In the genomic region with DNA sequence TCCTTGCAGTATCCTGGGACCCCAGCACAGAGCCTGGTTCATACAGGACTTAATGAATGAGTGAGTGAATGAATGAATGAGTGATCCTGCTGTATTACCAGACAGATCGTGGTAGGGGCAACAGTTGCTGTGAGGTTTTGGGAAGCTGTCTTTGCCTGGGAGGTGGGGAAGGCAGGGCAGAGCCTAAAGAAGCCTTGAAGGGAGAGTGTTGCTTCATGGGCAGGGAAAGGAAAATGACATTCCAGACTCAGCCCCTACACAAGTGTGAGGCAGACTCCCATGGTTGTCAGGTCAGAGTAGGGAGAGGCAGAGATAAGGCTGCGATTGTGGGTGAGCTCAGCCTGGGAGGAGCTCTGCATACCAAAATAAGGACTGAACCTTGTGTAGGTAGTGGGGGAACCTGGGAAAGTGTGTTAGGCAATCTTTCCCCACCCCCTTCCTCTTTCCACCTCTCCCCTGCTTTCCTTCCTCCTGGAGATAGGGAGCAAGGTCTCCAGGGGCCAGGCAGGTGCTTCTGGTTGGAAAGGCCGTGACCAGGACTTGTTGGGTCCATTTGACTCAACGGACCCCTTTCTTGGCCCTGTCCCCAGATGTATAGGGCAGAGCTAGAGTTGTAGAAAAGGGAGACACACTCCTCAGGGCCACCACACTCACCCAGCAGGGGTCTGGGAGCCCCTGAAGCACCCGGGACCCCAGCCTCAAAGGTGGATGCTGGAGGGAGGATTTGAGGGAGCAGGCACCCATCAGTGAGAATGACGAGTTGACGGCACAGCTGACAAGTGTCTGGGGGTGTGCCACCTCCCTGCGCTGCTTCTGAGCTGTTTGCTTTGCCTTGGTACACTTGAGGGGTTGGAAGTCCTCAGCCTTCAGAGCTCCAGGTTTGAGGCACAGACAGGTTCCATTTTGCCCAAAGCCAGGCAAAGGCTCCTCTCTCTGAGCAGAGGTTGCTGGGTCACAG, we compare ENCODE assay signal across 11 cellular contexts. TPM values are rescaled to one million over a fixed set of nuclear protein-coding genes. Genes with fewer than 3 reads are reported as not detected.
DNase-seq lines count a peak whose midpoint lies in the region; ATAC-seq, FAIRE-seq and TF ChIP-seq lines count a peak whose summit lies in the region.
"Had no signal": no experiment of that assay in that cellular context is flagged by ENCODE, and none has a peak within 500 bp of the region (broad histone marks: within the 10 kb centered on the region; RNA-seq: fewer than 3 reads in every experiment).

No MANE protein-coding gene starts in this region.

- peaks cover 10 to 15% of the 10 kb centered on the region in 2 donors for H3K4me1 Mint-ChIP-seq in immature natural killer cell

- peak overlapping the region; percentile 77 for H2AFZ ChIP-seq in K562 (ENCODE audit: low read depth, low read length)

- H3K9me3 ChIP-seq in K562 (replicated peaks; ENCODE audit: control insufficient read depth, insufficient read depth, low read depth, low read length) (peaks cover 3% of the 10 kb centered on the region), small intestine (ENCODE audit: control insufficient read depth, low read depth) (no peaks in the 10 kb centered on the region)

- H3K27me3 Mint-ChIP-seq in immature natural killer cell (ENCODE audit: low read depth in 3 of 3): peaks cover 3 to 7% (median 5%) of the 10 kb centered on the region in 3 donors
- H3K27me3 Mint-ChIP-seq: naive B cell had no signal

- no peaks in the 10 kb centered on the region for H3K79me2 ChIP-seq in K562 (ENCODE audit: control insufficient read depth, insufficient read depth, low read length)

- H3K9me3 Mint-ChIP-seq in immature natural killer cell: no peaks in the 10 kb centered on the region

- intact Hi-C loops in K562 (cut with micrococcal nuclease): no loop called here

- H3K27ac ChIP-seq in K562 (ENCODE audit: extremely low read depth, low read depth, low read length): peak overlapping the region; percentile 44
- H3K27ac ChIP-seq in small intestine (ENCODE audit: low read depth in 1 of 2, low read length in 1 of 2): peak overlapping the region; percentile 83 to 91

- no peak overlapping the region for H3K4me3 Mint-ChIP-seq in immature natural killer cell

- DNase-seq in HuH-7.5 (ENCODE audit: low spot score): peak; percentile 18
- peak; percentile 23 to 69 (median 45) for DNase-seq in K562 (ENCODE audit: extremely low read depth in 1 of 4, low spot score in 3 of 4)
- DNase-seq in left lobe of liver (ENCODE audit: low spot score): peak; percentile 43
- DNase-seq in small intestine: peak; percentile 96
- no peak for DNase-seq in immature natural killer cell
- no peak for DNase-seq in retina
- no peak for DNase-seq in DMS79 treated with DMSO at 0.1 percent for 48 hours (lab: John Stamatoyannopoulos, UW)
- DNase-seq: NCI-H187 treated with DMSO at 0.1 percent for 48 hours, SHP77 treated with DMSO at 0.1 percent for 48 hours had no signal

- peak overlapping the region in 3 of 6 donors; percentile 6 to 17 (median 11) for H3K27ac Mint-ChIP-seq in immature natural killer cell

- H3K4me3 ChIP-seq in K562 (no peak overlapping the region), small intestine (ENCODE audit: low read depth in 1 of 2, low read length in 2 of 2) (no peak overlapping the region)

- H4K20me1 ChIP-seq in K562 (replicated peaks; ENCODE audit: control insufficient read depth, insufficient read depth, low read length): no peaks in the 10 kb centered on the region

- BruUV-seq in K562 (replicated peaks; lab: Mats Ljungman, UMichigan): no TSS peak

- FAIRE-seq in K562 (lab: Jason Lieb, UNC) (peak; percentile 97), small intestine (lab: Jason Lieb, UNC) (no peak)

- H3K36me3 ChIP-seq in K562 (ENCODE audit: control insufficient read depth, insufficient read depth, low read length) (no peaks in the 10 kb centered on the region), small intestine (ENCODE audit: control insufficient read depth in 2 of 2, insufficient read depth in 2 of 2, low read length in 2 of 2) (no peaks in the 10 kb centered on the region)

- POLR2A ChIA-PET in K562 (lab: Yijun Ruan, JAX): interaction anchor here (0.6 to 3.1 kb wide), 9 partner anchors 11 to 281 kb away, joined by 3 to 48 read pairs (median 4); a partner anchor contains a TSS

- peaks cover 19 to 23% of the 10 kb centered on the region in 2 experiments; a peak in 4 of 5 replicates for H3K4me1 ChIP-seq in K562 (replicated peaks in 1 of 2; ENCODE audit: control insufficient read depth in 2 of 2, insufficient read depth in 2 of 2, low read length in 2 of 2)
- peaks cover 2 to 10% of the 10 kb centered on the region in 2 donors for H3K4me1 ChIP-seq in small intestine (ENCODE audit: control insufficient read depth in 2 of 2, insufficient read depth in 1 of 2, low read depth in 1 of 2, low read length in 1 of 2)

- peak overlapping the region; percentile 68 for H3K4me2 ChIP-seq in K562 (ENCODE audit: insufficient read depth, low read length)

- H3K9me1 ChIP-seq in K562 (ENCODE audit: control insufficient read depth, insufficient read depth, low read length): no peaks in the 10 kb centered on the region

- no peak for TF ChIP-seq EP300 in K562 (IDR thresholded peaks at IDR 0.05; ENCODE audit: low read length)

- ATAC-seq in K562 (peak; percentile 95), left lobe of liver (peak; percentile 61), HG02870 (IDR thresholded peaks at IDR 0.05; ENCODE audit: unreplicated experiment) (no peak)

- H3K9ac ChIP-seq in K562 (ENCODE audit: insufficient read depth in 1 of 2, low read depth in 2 of 2, low read length in 2 of 2): peak overlapping the region; percentile 17 to 41; a peak in 2 of 4 replicates

- CTCF ChIA-PET in K562 (lab: Yijun Ruan, JAX; ENCODE audit: low intra/inter-chr PET ratio): no interaction called here

- no peaks in the 10 kb centered on the region for H3K27me3 ChIP-seq in K562 (ENCODE audit: control insufficient read depth in 2 of 2, insufficient read depth in 2 of 2, low read length in 2 of 2)
- H3K27me3 ChIP-seq in small intestine (ENCODE audit: control insufficient read depth in 2 of 2, insufficient read depth in 2 of 2, low read length in 2 of 2): no peaks in the 10 kb centered on the region

- no peak for TF ChIP-seq CTCF in K562 (IDR thresholded peaks at IDR 0.05 in 2 of 3, conservative IDR thresholded peaks at IDR 0.05 in 1 of 3; ENCODE audit: insufficient read depth in 2 of 3, low read depth in 1 of 3, low read length in 3 of 3)

- no peaks in the 10 kb centered on the region for H3K36me3 Mint-ChIP-seq in immature natural killer cell
- H3K36me3 Mint-ChIP-seq: naive B cell had no signal

- no peak for TF ChIP-seq POLR2A in K562 (conservative IDR thresholded peaks at IDR 0.05)

- 38% methylated on average over 8 of the region's 8 CpGs for WGBS in K562 (ENCODE audit: insufficient coverage, low coverage, missing lambda C conversion rate)
- 24 to 60% (median 47%) methylated on average over 8 of the region's 8 CpGs for WGBS in small intestine, 3 donors

- no peak for TF ChIP-seq RAD21 in K562 (CRISPR knock-in tag; conservative IDR thresholded peaks at IDR 0.05 in 1 of 2, IDR thresholded peaks at IDR 0.05 in 1 of 2)

- in situ Hi-C loops in K562 (cut with MboI): no loop called here

TF ChIP-seq in K562, 482 proteins besides CTCF, POLR2A, EP300 and RAD21 (continues in another document):
- TF ChIP-seq FOXJ3 (CRISPR knock-in tag; IDR thresholded peaks at IDR 0.05) (no peak), CHD1 (IDR thresholded peaks at IDR 0.05; ENCODE audit: low read length) (no peak)

RNA-seq across cellular contexts. Expression of a gene that starts 18.5 kb away (rescaled TPM):
- 10.4 and 18.1 TPM in 2 replicates for total RNA-seq in K562 (2011; cell fraction: chromatin; rRNA removed; ENCODE audit: low replicate concordance)
- 14.8 and 18.2 TPM in 2 replicates for total RNA-seq in K562 (2011; cell fraction: nucleolus; rRNA removed)
- 19.9 and 21.5 TPM in 2 replicates for total RNA-seq in K562 (2011; cell fraction: nucleoplasm; rRNA removed)
- 4.8 and 13.9 TPM in 2 replicates for total RNA-seq in K562 (2014; rRNA removed)
- 12.4 and 13.2 TPM in 2 replicates for total RNA-seq in K562 (2014; rRNA removed; fragmentation: Illumina TruSeq; extraction: Trizol)
- total RNA-seq in K562 (2015; rRNA removed; fragmentation: Illumina TruSeq; extraction: Trizol): 13.2 TPM in 2 replicates
- 29.9 and 31.0 TPM in 2 replicates for total RNA-seq in K562 (2021)
- polyA plus RNA-seq in K562 (2011; rRNA removed): 10.5 and 10.8 TPM in 2 replicates
- 8.5 and 9.7 TPM in 2 replicates for polyA plus RNA-seq in K562 (2011; cell fraction: cytosol; rRNA removed)
- 17.6 and 24.1 TPM in 2 replicates for polyA plus RNA-seq in K562 (2011; cell fraction: nucleus; rRNA removed)
- polyA plus RNA-seq in K562 (2012): 16.9 and 24.9 TPM in 2 replicates
- 14.9 and 17.6 TPM in 2 replicates for polyA plus RNA-seq in K562 (2014; fragmentation: Illumina TruSeq; extraction: Trizol)
- 10 to 100 TPM; 44.9 to 63.7 TPM for polyA plus RNA-seq in K562 (2014; fragmentation: Nextera tagmentation; extraction: Ambion mirVana)
- polyA plus RNA-seq in K562 (2014; rRNA removed): 10.9 and 11.8 TPM in 2 replicates
- 19.1 and 19.5 TPM in 2 replicates for polyA minus RNA-seq in K562 (2011; rRNA and poly(A)+ RNA removed)
- polyA minus RNA-seq in K562 (2011; cell fraction: cytosol; rRNA and poly(A)+ RNA removed): 13.5 and 14.2 TPM in 2 replicates
- 22.5 and 23.9 TPM in 2 replicates for polyA minus RNA-seq in K562 (2011; cell fraction: nucleus; rRNA and poly(A)+ RNA removed)
- 209 TPM for total RNA-seq in left lobe of liver
- 10 to 100 TPM; 24.6 to 42.0 (median 34.4) TPM for polyA plus RNA-seq in small intestine
- polyA plus RNA-seq in immature natural killer cell: 10 to 100 TPM in 2 of 3 donors, 1 to 10 TPM in 1; 8.9 to 23.7 (median 10.3) TPM

RNA-seq across cellular contexts. Expression of a gene that starts 49.2 kb away (rescaled TPM):
- total RNA-seq in K562 (2011; cell fraction: chromatin; rRNA removed; ENCODE audit: low replicate concordance): not detected in 2 replicates
- not detected in 2 replicates for total RNA-seq in K562 (2011; cell fraction: nucleolus; rRNA removed)
- not detected in 2 replicates for total RNA-seq in K562 (2011; cell fraction: nucleoplasm; rRNA removed)
- total RNA-seq in K562 (2014; rRNA removed) (not detected in 2 replicates), K562 (2014; rRNA removed; fragmentation: Illumina TruSeq; extraction: Trizol) (not detected in 2 replicates), K562 (2015; rRNA removed; fragmentation: Illumina TruSeq; extraction: Trizol) (not detected in 2 replicates), K562 (2021) (0.07 TPM in 1 of 2 replicates, not detected in the other), left lobe of liver (0.08 TPM)
- polyA plus RNA-seq in K562 (2011; rRNA removed) (not detected in 2 replicates), K562 (2014; fragmentation: Illumina TruSeq; extraction: Trizol) (not detected in 2 replicates), K562 (2014; fragmentation: Nextera tagmentation; extraction: Ambion mirVana) (not detected), K562 (2014; rRNA removed) (not detected in 2 replicates), small intestine (under 1 TPM in 1 of 3 donors, not detected in 2; 0.10 TPM), immature natural killer cell (not detected)
- polyA plus RNA-seq in K562 (2011; cell fraction: cytosol; rRNA removed): not detected in 2 replicates
- polyA plus RNA-seq in K562 (2011; cell fraction: nucleus; rRNA removed): 0.04 TPM in 1 of 2 replicates, not detected in the other
- polyA plus RNA-seq in K562 (2012): 0.01 and 0.03 TPM in 2 replicates
- polyA minus RNA-seq in K562 (2011; rRNA and poly(A)+ RNA removed): not detected in 2 replicates
- not detected in 2 replicates for polyA minus RNA-seq in K562 (2011; cell fraction: cytosol; rRNA and poly(A)+ RNA removed)
- polyA minus RNA-seq in K562 (2011; cell fraction: nucleus; rRNA and poly(A)+ RNA removed): not detected in 2 replicates

Comparison
In these comparisons a context has a peak if more than half of its experiments do, and no peak if none do; other contexts are left out.
1. DNase-seq: peak in HuH-7.5 (single experiment), K562 (4 of 4), left lobe of liver (single experiment) and small intestine (single experiment); none in immature natural killer cell (0 of 3), retina (single experiment) and DMS79 treated with DMSO at 0.1 percent for 48 hours (single experiment).